16 cellular contexts compared by ENCODE assay signal in genomic region chr3:195548496-195548895, GRCh38. TPM values are rescaled to one million over a fixed set of nuclear protein-coding genes. Genes with fewer than 3 reads are reported as not detected.
DNase-seq lines count a peak whose midpoint lies in the region; ATAC-seq and TF ChIP-seq lines count a peak whose summit lies in the region.
"Had no signal": no experiment of that assay in that cellular context is flagged by ENCODE, and none has a peak within 500 bp of the region (broad histone marks: within the 10 kb centered on the region; RNA-seq: fewer than 3 reads in every experiment).

No MANE protein-coding gene starts in this region.

- peaks cover 97% of the 10 kb centered on the region for H3K4me1 ChIP-seq in CD8-positive, alpha-beta memory T cell (ENCODE audit: insufficient read depth, low read length)
- peaks cover 19 to 35% of the 10 kb centered on the region in 2 experiments for H3K4me1 ChIP-seq in HCT116 (ENCODE audit: control insufficient read depth in 1 of 2, insufficient read depth in 2 of 2, low read length in 2 of 2)
- peaks cover 79 to 83% of the 10 kb centered on the region in 2 donors for H3K4me1 ChIP-seq in naive thymus-derived CD4-positive, alpha-beta T cell (ENCODE audit: control insufficient read depth in 2 of 2, insufficient read depth in 2 of 2, low read length in 2 of 2)
- H3K4me1 ChIP-seq in ovary (ENCODE audit: insufficient read depth): peaks cover 5% of the 10 kb centered on the region

- no TSS peak for BruUV-seq in HCT116 (replicated peaks; lab: Mats Ljungman, UMichigan)

- peak overlapping the region; percentile 49 to 91 (median 85) for H3K27ac Mint-ChIP-seq in CD8-positive, alpha-beta memory T cell
- H3K27ac Mint-ChIP-seq in activated naive CD8-positive, alpha-beta T cell treated with anti-CD3 and anti-CD28 coated beads for 36 hours: peak overlapping the region; percentile 13
- H3K27ac Mint-ChIP-seq in naive thymus-derived CD4-positive, alpha-beta T cell: peak overlapping the region; percentile 57 to 99 (median 97)

- no peak for TF ChIP-seq RAD21 in HCT116 (IDR thresholded peaks at IDR 0.05; ENCODE audit: low read depth)

- CTCF ChIA-PET in CD8-positive, alpha-beta memory T cell (lab: Charles Lee): no interaction called here
- CTCF ChIA-PET in HCT116 (lab: Charles Lee): no interaction called here
- CTCF ChIA-PET in naive thymus-derived CD4-positive, alpha-beta T cell (lab: Charles Lee): interaction anchor here (1.5 to 2.4 kb wide), 2 partner anchors 26 to 278 kb away, joined by 6 to 12 read pairs; partner anchors contain the start of gene XXYLT1

- peaks cover 84 to 95% (median 93%) of the 10 kb centered on the region in 3 donors for H3K4me1 Mint-ChIP-seq in CD8-positive, alpha-beta memory T cell
- peaks cover 83% of the 10 kb centered on the region for H3K4me1 Mint-ChIP-seq in activated naive CD8-positive, alpha-beta T cell treated with anti-CD3 and anti-CD28 coated beads for 36 hours
- peaks cover 54 to 96% (median 91%) of the 10 kb centered on the region in 7 donors for H3K4me1 Mint-ChIP-seq in naive thymus-derived CD4-positive, alpha-beta T cell

- peaks cover 0 to 2% (median 0%) of the 10 kb centered on the region in 3 donors for H3K36me3 Mint-ChIP-seq in CD8-positive, alpha-beta memory T cell
- H3K36me3 Mint-ChIP-seq in activated naive CD8-positive, alpha-beta T cell treated with anti-CD3 and anti-CD28 coated beads for 36 hours: peaks cover 3% of the 10 kb centered on the region
- peaks cover 0 to 3% (median 0%) of the 10 kb centered on the region in 5 donors for H3K36me3 Mint-ChIP-seq in naive thymus-derived CD4-positive, alpha-beta T cell
- H3K36me3 Mint-ChIP-seq: naive B cell had no signal

- ATAC-seq in HCT116: peak; percentile 23; the same call in 1 of the 2 replicates
- ATAC-seq in naive thymus-derived CD4-positive, alpha-beta T cell: no peak
- ATAC-seq: PC-3 had no signal

- RAD21 ChIA-PET in HCT116 (lab: Charles Lee; ENCODE audit: low non-redundant PET in 1 of 2, low total read pairs in 2 of 2, uncharacterized antibody in 2 of 2, unreplicated experiment in 2 of 2): no interaction called here

- no peaks in the 10 kb centered on the region for H3K79me2 ChIP-seq in HCT116 (ENCODE audit: insufficient read depth, low read length)

- no peaks in the 10 kb centered on the region for H3K9me2 ChIP-seq in HCT116 (ENCODE audit: insufficient read depth)
- H3K9me2 ChIP-seq: SK-N-SH had no signal

- H3K9me3 ChIP-seq in CD8-positive, alpha-beta memory T cell (ENCODE audit: low read length): no peaks in the 10 kb centered on the region
- no peaks in the 10 kb centered on the region for H3K9me3 ChIP-seq in HCT116 (ENCODE audit: control insufficient read depth in 1 of 2, insufficient read depth in 1 of 2, low read depth in 1 of 2, low read length in 2 of 2)
- no peaks in the 10 kb centered on the region for H3K9me3 ChIP-seq in naive thymus-derived CD4-positive, alpha-beta T cell (ENCODE audit: control insufficient read depth in 2 of 3, low read length in 3 of 3)
- H3K9me3 ChIP-seq in ovary: no peaks in the 10 kb centered on the region
- H3K9me3 ChIP-seq: adrenal gland; BLaER1 treated with 17β-estradiol and CSF1 and Interleukin-3, amounts not matched to agents 10 nM and 100 nM; SK-N-SH had no signal

- peak overlapping the region; percentile 50 for H3K4me3 ChIP-seq in CD8-positive, alpha-beta memory T cell (ENCODE audit: low read length)
- H3K4me3 ChIP-seq in HCT116 (replicated peaks in 1 of 2; ENCODE audit: low read depth in 1 of 2, low read length in 2 of 2) (no peak overlapping the region), ovary (no peak overlapping the region)
- peak overlapping the region; percentile 46 for H3K4me3 ChIP-seq in naive thymus-derived CD4-positive, alpha-beta T cell (ENCODE audit: low read length)
- H3K4me3 ChIP-seq: adrenal gland; BLaER1 treated with 17β-estradiol and CSF1 and Interleukin-3, amounts not matched to agents 10 nM and 100 nM had no signal

- H3K36me3 ChIP-seq in CD8-positive, alpha-beta memory T cell (ENCODE audit: insufficient read depth, low read length): no peaks in the 10 kb centered on the region
- H3K36me3 ChIP-seq in HCT116 (ENCODE audit: control insufficient read depth in 1 of 2, insufficient read depth in 2 of 2, low read length in 2 of 2) (no peaks in the 10 kb centered on the region), ovary (no peaks in the 10 kb centered on the region)
- no peaks in the 10 kb centered on the region for H3K36me3 ChIP-seq in naive thymus-derived CD4-positive, alpha-beta T cell (ENCODE audit: control insufficient read depth in 2 of 3, insufficient read depth in 3 of 3, low read length in 3 of 3)
- H3K36me3 ChIP-seq: adrenal gland; BLaER1 treated with 17β-estradiol and CSF1 and Interleukin-3, amounts not matched to agents 10 nM and 100 nM had no signal

- peak overlapping the region; percentile 10; the same call in 1 of the 2 replicates for H3K4me2 ChIP-seq in HCT116 (ENCODE audit: low read length)
- H3K4me2 ChIP-seq: SK-N-SH had no signal

- no peak overlapping the region for H3K27ac ChIP-seq in CD8-positive, alpha-beta memory T cell (ENCODE audit: low read depth, low read length)
- H3K27ac ChIP-seq in HCT116 (ENCODE audit: low read depth, low read length): no peak overlapping the region
- peak overlapping the region; percentile 69 for H3K27ac ChIP-seq in naive thymus-derived CD4-positive, alpha-beta T cell (ENCODE audit: low read depth, low read length)
- no peak overlapping the region for H3K27ac ChIP-seq in ovary
- H3K27ac ChIP-seq: adrenal gland; BLaER1 treated with 17β-estradiol and CSF1 and Interleukin-3, amounts not matched to agents 10 nM and 100 nM had no signal

- DNase-seq in CD8-positive, alpha-beta memory T cell: peak in 1 of 5 donors; percentile 35
- no peak for DNase-seq in HCT116 (ENCODE audit: low read depth, low spot score)
- no peak for DNase-seq in activated naive CD8-positive, alpha-beta T cell treated with anti-CD3 and anti-CD28 coated beads for 36 hours
- peak in 2 of 9 donors; percentile 37 to 47 for DNase-seq in naive thymus-derived CD4-positive, alpha-beta T cell
- no peak for DNase-seq in ovary
- no peak for DNase-seq in posterior vena cava (ENCODE audit: low spot score)
- no peak for DNase-seq in COR-L47 (lab: John Stamatoyannopoulos, UW)
- DNase-seq: adrenal gland; central memory CD4-positive, alpha-beta T cell; DND-41; foreskin fibroblast; naive B cell; SK-N-SH had no signal

- H4K20me1 ChIP-seq in HCT116 (ENCODE audit: insufficient read depth): no peaks in the 10 kb centered on the region

- no peaks in the 10 kb centered on the region for H3K27me3 Mint-ChIP-seq in CD8-positive, alpha-beta memory T cell
- H3K27me3 Mint-ChIP-seq in activated naive CD8-positive, alpha-beta T cell treated with anti-CD3 and anti-CD28 coated beads for 36 hours: no peaks in the 10 kb centered on the region
- no peaks in the 10 kb centered on the region for H3K27me3 Mint-ChIP-seq in naive thymus-derived CD4-positive, alpha-beta T cell
- H3K27me3 Mint-ChIP-seq: naive B cell had no signal

- no peak overlapping the region for H2AFZ ChIP-seq in HCT116 (ENCODE audit: low read depth, low read length, poor library complexity, severe bottlenecking)

- intact Hi-C loops in HCT116 (cut with micrococcal nuclease): no loop called here
- intact Hi-C loops in naive thymus-derived CD4-positive, alpha-beta T cell (cut with micrococcal nuclease): loop anchor here in 1 of 2 donors (10.0 kb wide), 2 partner anchors 1064 to 1196 kb away; partner anchors contain the start of gene ATP13A3
- intact Hi-C loops in ovary (cut with DNase I): no loop called here
- intact Hi-C loops in posterior vena cava (cut with DNase I): no loop called here

- no peaks in the 10 kb centered on the region for H3K9me3 Mint-ChIP-seq in CD8-positive, alpha-beta memory T cell
- H3K9me3 Mint-ChIP-seq in activated naive CD8-positive, alpha-beta T cell treated with anti-CD3 and anti-CD28 coated beads for 36 hours: no peaks in the 10 kb centered on the region
- H3K9me3 Mint-ChIP-seq in naive thymus-derived CD4-positive, alpha-beta T cell: peaks cover 0 to 2% (median 0%) of the 10 kb centered on the region in 11 donors

- no peaks in the 10 kb centered on the region for H3K27me3 ChIP-seq in CD8-positive, alpha-beta memory T cell (ENCODE audit: insufficient read depth, low read length, poor library complexity, severe bottlenecking)
- H3K27me3 ChIP-seq in HCT116 (ENCODE audit: insufficient read depth, low read length): no peaks in the 10 kb centered on the region
- H3K27me3 ChIP-seq in naive thymus-derived CD4-positive, alpha-beta T cell (ENCODE audit: control insufficient read depth in 2 of 2, insufficient read depth in 2 of 2, low read length in 2 of 2): no peaks in the 10 kb centered on the region
- H3K27me3 ChIP-seq in ovary: no peaks in the 10 kb centered on the region
- H3K27me3 ChIP-seq: adrenal gland had no signal

- H3K4me3 Mint-ChIP-seq in CD8-positive, alpha-beta memory T cell: peak overlapping the region; percentile 43 to 85 (median 58)
- H3K4me3 Mint-ChIP-seq in activated naive CD8-positive, alpha-beta T cell treated with anti-CD3 and anti-CD28 coated beads for 36 hours: no peak overlapping the region
- H3K4me3 Mint-ChIP-seq in naive thymus-derived CD4-positive, alpha-beta T cell: peak overlapping the region; percentile 63 to 98 (median 81)

- TF ChIP-seq CTCF in HCT116 (IDR thresholded peaks at IDR 0.05 in 2 of 3, conservative IDR thresholded peaks at IDR 0.05 in 1 of 3; ENCODE audit: borderline replicate concordance in 1 of 3, insufficient read depth in 1 of 3, low read depth in 2 of 3, low read length in 2 of 3): no peak
- no peak for TF ChIP-seq CTCF in ovary (IDR thresholded peaks at IDR 0.05)

- H3K9ac ChIP-seq in HCT116 (ENCODE audit: low read length): no peak overlapping the region
- H3K9ac ChIP-seq: BLaER1 treated with 17β-estradiol and CSF1 and Interleukin-3, amounts not matched to agents 10 nM and 100 nM; SK-N-SH had no signal

- no peak for TF ChIP-seq EP300 in ovary (IDR thresholded peaks at IDR 0.05)

- POLR2A ChIA-PET in CD8-positive, alpha-beta memory T cell (lab: Charles Lee): no interaction called here
- POLR2A ChIA-PET in HCT116 (lab: Charles Lee): no interaction called here
- POLR2A ChIA-PET in naive thymus-derived CD4-positive, alpha-beta T cell (lab: Charles Lee): interaction anchor here (0.5 to 10.7 kb wide), 3 partner anchors 7 to 360 kb away, joined by 5 to 224 read pairs (median 11); partner anchors contain the start of genes PPP1R2 and TNK2

- TF ChIP-seq POLR2A in HCT116 (IDR thresholded peaks at IDR 0.05; ENCODE audit: borderline replicate concordance, extremely low read depth, insufficient read depth, insufficient read length): no peak
- no peak for TF ChIP-seq POLR2A in ovary (IDR thresholded peaks at IDR 0.05)

RNA-seq across cellular contexts. Expression of gene PPP1R2, which starts 5.4 kb away (rescaled TPM):
- total RNA-seq in CD8-positive, alpha-beta memory T cell: 100 to 1,000 TPM; 106 to 109 TPM
- 209 TPM for polyA plus RNA-seq in CD8-positive, alpha-beta memory T cell
- total RNA-seq in HCT116 (2021; ENCODE audit: unreplicated experiment): 46.1 TPM
- 24.0 and 27.0 TPM in 2 replicates for polyA plus RNA-seq in HCT116 (2012)
- total RNA-seq in activated naive CD8-positive, alpha-beta T cell treated with anti-CD3 and anti-CD28 coated beads for 36 hours: 10 to 100 TPM; 89.5 to 91.8 TPM
- 100 to 1,000 TPM in 4 of 5 experiments, 10 to 100 TPM in 1; 76.1 to 160 (median 150) TPM for total RNA-seq in naive thymus-derived CD4-positive, alpha-beta T cell
- polyA plus RNA-seq in naive thymus-derived CD4-positive, alpha-beta T cell: 100 to 1,000 TPM; 299 to 329 TPM
- 10 to 100 TPM; 31.5 to 50.2 (median 40.6) TPM for total RNA-seq in ovary
- 10 to 100 TPM; 22.5 to 47.3 TPM for polyA plus RNA-seq in ovary
- total RNA-seq in posterior vena cava: 10 to 100 TPM; 56.7 to 62.6 TPM

RNA-seq across cellular contexts. Expression of gene APOD, which starts 35.2 kb away (rescaled TPM):
- total RNA-seq in CD8-positive, alpha-beta memory T cell: under 1 TPM in 1 of 2 experiments, not detected in 1; 0.20 TPM
- not detected for polyA plus RNA-seq in CD8-positive, alpha-beta memory T cell
- 0.76 TPM for total RNA-seq in HCT116 (2021; ENCODE audit: unreplicated experiment)
- 0.85 and 0.91 TPM in 2 replicates for polyA plus RNA-seq in HCT116 (2012)
- not detected for total RNA-seq in activated naive CD8-positive, alpha-beta T cell treated with anti-CD3 and anti-CD28 coated beads for 36 hours
- total RNA-seq in naive thymus-derived CD4-positive, alpha-beta T cell: under 1 TPM in 1 of 5 experiments, not detected in 4; 0.56 TPM
- polyA plus RNA-seq in naive thymus-derived CD4-positive, alpha-beta T cell: not detected
- 100 to 1,000 TPM in 3 of 7 donors, 10 to 100 TPM in 4; 38.0 to 191 (median 98.7) TPM for total RNA-seq in ovary
- 100 to 1,000 TPM; 161 to 748 TPM for polyA plus RNA-seq in ovary
- total RNA-seq in posterior vena cava: 100 to 1,000 TPM; 221 to 388 TPM
- total RNA-seq: PC-3, renal cortical epithelial cell had no signal

Comparison
In these comparisons a context has a peak if more than half of its experiments do, and no peak if none do; other contexts are left out.
1. H3K4me3 ChIP-seq: peak in CD8-positive, alpha-beta memory T cell (single experiment) and naive thymus-derived CD4-positive, alpha-beta T cell (single experiment); none in HCT116 (0 of 2) and ovary (single experiment).
2. H3K27ac Mint-ChIP-seq: peak in every context shown above with its lines; median percentile 97 in naive thymus-derived CD4-positive, alpha-beta T cell; 85 in CD8-positive, alpha-beta memory T cell; 13 in activated naive CD8-positive, alpha-beta T cell treated with anti-CD3 and anti-CD28 coated beads for 36 hours.
3. RNA of gene APOD, which starts 35.2 kb away (total RNA-seq): 221 to 388 TPM in posterior vena cava and 38.0 to 191 TPM in ovary; 0.76 TPM in HCT116 (single experiment), not detected in activated naive CD8-positive, alpha-beta T cell treated with anti-CD3 and anti-CD28 coated beads for 36 hours, 0.20 TPM in CD8-positive, alpha-beta memory T cell and 0.56 TPM in naive thymus-derived CD4-positive, alpha-beta T cell; every median in the first group is over 10 times any median in the second.